1 cellular context compared by ENCODE assay signal in genomic region chr19:49546825-49547565, GRCh38.
TF ChIP-seq lines count a peak whose summit lies in the region.

No MANE protein-coding gene starts in this region.

TF ChIP-seq in endothelial cell of umbilical vein, 7 proteins besides CTCF, POLR2A, EP300 and RAD21:
- no peak for TF ChIP-seq MAX (IDR thresholded peaks at IDR 0.05; ENCODE audit: insufficient read depth, insufficient read length)
- no peak for TF ChIP-seq JUN (IDR thresholded peaks at IDR 0.05; ENCODE audit: borderline replicate concordance, insufficient read depth, insufficient read length, low read depth)
